ENCODE assay signal across 14 cellular contexts in the genomic region with DNA sequence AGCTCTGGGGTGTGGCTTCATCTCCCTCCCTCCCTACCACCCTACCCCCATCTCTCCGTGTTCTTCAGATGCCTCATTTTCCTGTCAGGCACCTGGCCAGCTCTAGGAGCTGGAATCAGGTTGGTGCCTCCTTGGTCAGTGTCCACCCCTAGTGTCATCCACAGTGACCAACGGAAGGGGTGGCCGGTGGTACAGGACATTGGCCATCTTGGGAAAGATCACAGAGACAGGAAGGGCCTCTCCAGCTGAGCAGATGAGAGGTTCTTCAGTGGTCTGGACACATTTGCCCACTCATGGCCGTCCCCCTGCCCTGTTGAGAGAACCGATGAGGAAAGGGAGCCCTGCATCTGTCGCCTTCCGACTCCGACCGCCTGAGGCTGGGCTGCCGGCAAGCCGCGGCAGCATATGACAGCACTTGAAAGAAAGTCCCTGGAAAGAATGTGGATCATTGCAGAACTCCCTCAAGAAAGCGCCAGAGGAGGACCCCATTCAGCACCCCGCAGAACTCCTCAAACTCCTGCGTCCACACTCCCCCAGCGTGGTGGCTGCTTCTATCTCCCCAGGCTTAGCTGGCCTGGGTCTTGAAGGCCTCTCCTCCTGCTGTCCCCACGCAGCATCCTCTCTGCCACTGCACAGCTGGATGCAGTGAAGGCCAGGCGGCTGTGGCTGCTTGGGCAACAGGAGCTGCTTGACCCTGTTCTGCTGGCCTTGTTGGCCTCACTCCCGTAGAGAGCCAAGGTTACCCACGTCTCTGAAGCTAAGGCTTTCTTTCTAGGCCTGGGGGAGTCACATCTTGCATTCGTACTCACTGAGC. TPM values are rescaled to one million over a fixed set of nuclear protein-coding genes. Genes with fewer than 3 reads are reported as not detected.
DNase-seq lines count a peak whose midpoint lies in the region; ATAC-seq and TF ChIP-seq lines count a peak whose summit lies in the region.
"Had no signal": no experiment of that assay in that cellular context is flagged by ENCODE, and none has a peak within 500 bp of the region (broad histone marks: within the 10 kb centered on the region; RNA-seq: fewer than 3 reads in every experiment).

No MANE protein-coding gene starts in this region.

- H3K9me3 ChIP-seq in BLaER1 treated with 17β-estradiol and CSF1 and Interleukin-3, amounts not matched to agents 10 nM and 100 nM (replicated peaks in 1 of 11) = no peaks in the 10 kb centered on the region
- no peaks in the 10 kb centered on the region for H3K9me3 ChIP-seq in left ventricle myocardium inferior (replicated peaks)
- H3K9me3 ChIP-seq: psoas muscle, uterus had no signal

- H3K9ac ChIP-seq in BLaER1 treated with 17β-estradiol and CSF1 and Interleukin-3, amounts not matched to agents 10 nM and 100 nM = peak overlapping the region in 6 of 11 experiments; percentile 6 to 93 (median 38); a peak in 4 of 22 replicates

- TF ChIP-seq CTCF in Calu3 (IDR thresholded peaks at IDR 0.05; ENCODE audit: unreplicated experiment) (no peak), natural killer cell (IDR thresholded peaks at IDR 0.05) (no peak), left ventricle myocardium inferior (IDR thresholded peaks at IDR 0.05; ENCODE audit: borderline replicate concordance) (no peak)

- ATAC-seq in activated naive CD4-positive, alpha-beta T cell treated with anti-CD3 and anti-CD28 coated beads, Interleukin-2, amount 50 U/mL, for 72 hours = no peak
- ATAC-seq in natural killer cell = no peak
- ATAC-seq: psoas muscle had no signal

- H3K9me3 Mint-ChIP-seq in Calu3 (ENCODE audit: low read depth, unreplicated experiment) (no peaks in the 10 kb centered on the region), natural killer cell (no peaks in the 10 kb centered on the region)
- no peaks in the 10 kb centered on the region for H3K9me3 Mint-ChIP-seq in activated naive CD4-positive, alpha-beta T cell treated with anti-CD3 and anti-CD28 coated beads, Interleukin-2, amount 50 U/mL, for 72 hours

- CTCF ChIA-PET in Calu3 (lab: Charles Lee) = interaction anchor here (0.7 kb wide), 2 partner anchors 16 to 760 kb away, joined by 3 read pairs; no protein-coding TSS in a partner anchor

- H3K4me1 Mint-ChIP-seq in Calu3 (ENCODE audit: low read depth, unreplicated experiment) (peaks cover 16% of the 10 kb centered on the region), natural killer cell (peaks cover 7 to 22% of the 10 kb centered on the region in 2 donors)

- H3K27me3 Mint-ChIP-seq in Calu3 (ENCODE audit: unreplicated experiment) (peaks cover 35% of the 10 kb centered on the region), natural killer cell (ENCODE audit: low read depth in 2 of 2) (no peaks in the 10 kb centered on the region)

- peaks cover 37 to 71% (median 62%) of the 10 kb centered on the region in 10 experiments for H3K4me1 ChIP-seq in BLaER1 treated with 17β-estradiol and CSF1 and Interleukin-3, amounts not matched to agents 10 nM and 100 nM
- H3K4me1 ChIP-seq in left ventricle myocardium inferior = peaks cover 29% of the 10 kb centered on the region

- H3K4me2 ChIP-seq in BLaER1 treated with 17β-estradiol and CSF1 and Interleukin-3, amounts not matched to agents 10 nM and 100 nM = peak overlapping the region; percentile 61 to 99 (median 89); a peak in 19 of 22 replicates

- H3K4me3 ChIP-seq in BLaER1 treated with 17β-estradiol and CSF1 and Interleukin-3, amounts not matched to agents 10 nM and 100 nM = no peak overlapping the region
- no peak overlapping the region for H3K4me3 ChIP-seq in left ventricle myocardium inferior
- H3K4me3 ChIP-seq: uterus had no signal

- H4K20me1 ChIP-seq in BLaER1 treated with 17β-estradiol and CSF1 and Interleukin-3, amounts not matched to agents 10 nM and 100 nM = peaks cover 0 to 27% (median 23%) of the 10 kb centered on the region in 11 experiments; a peak in 19 of 22 replicates

- peak overlapping the region in 3 of 11 experiments; percentile 4 to 28 (median 24); a peak in 1 of 22 replicates for H3K27ac ChIP-seq in BLaER1 treated with 17β-estradiol and CSF1 and Interleukin-3, amounts not matched to agents 10 nM and 100 nM
- H3K27ac ChIP-seq in left ventricle myocardium inferior (replicated peaks) = no peak overlapping the region
- H3K27ac ChIP-seq: psoas muscle, uterus had no signal

- intact Hi-C loops in Calu3 (cut with micrococcal nuclease; ENCODE audit: unreplicated experiment) = loop anchor here (10.0 kb wide), 1 partner anchor 298 kb away; no protein-coding TSS in a partner anchor
- intact Hi-C loops in natural killer cell (cut with micrococcal nuclease) = no loop called here
- intact Hi-C loops in left ventricle myocardium inferior (cut with micrococcal nuclease) = no loop called here

- no TSS peak for BruUV-seq in Calu3 (replicated peaks; lab: Mats Ljungman, UMichigan)

- peaks cover 40% of the 10 kb centered on the region for H3K36me3 Mint-ChIP-seq in Calu3 (ENCODE audit: insufficient read depth, unreplicated experiment)
- H3K36me3 Mint-ChIP-seq in activated naive CD4-positive, alpha-beta T cell treated with anti-CD3 and anti-CD28 coated beads, Interleukin-2, amount 50 U/mL, for 72 hours = peaks cover 6 to 9% of the 10 kb centered on the region in 2 donors
- H3K36me3 Mint-ChIP-seq in natural killer cell = no peaks in the 10 kb centered on the region

- no peaks in the 10 kb centered on the region for H3K27me3 ChIP-seq in BLaER1 treated with 17β-estradiol and CSF1 and Interleukin-3, amounts not matched to agents 10 nM and 100 nM
- H3K27me3 ChIP-seq in left ventricle myocardium inferior (ENCODE audit: low read depth) = no peaks in the 10 kb centered on the region
- H3K27me3 ChIP-seq: uterus had no signal

- peak overlapping the region; percentile 79 for H3K4me3 Mint-ChIP-seq in Calu3 (ENCODE audit: low read depth, unreplicated experiment)
- H3K4me3 Mint-ChIP-seq in natural killer cell = no peak overlapping the region

- DNase-seq in Calu3 (no peak), natural killer cell (no peak), NCI-H187 treated with DMSO at 0.1 percent for 48 hours (lab: John Stamatoyannopoulos, UW) (no peak), ecto neural progenitor cell (ENCODE audit: low spot score) (no peak), left ventricle myocardium inferior (no peak)
- DNase-seq in activated naive CD4-positive, alpha-beta T cell treated with anti-CD3 and anti-CD28 coated beads, Interleukin-2, amount 50 U/mL, for 72 hours (ENCODE audit: low spot score in 2 of 2) = no peak
- DNase-seq: activated CD4-positive, CD25-positive, alpha-beta regulatory T cell treated with anti-CD3 and anti-CD28 coated beads, Interleukin-2, amount 50 U/mL, for 72 hours; activated gamma-delta T cell treated with Interleukin-2 at 50 U/mL for 16 hours; GF-D8; NCI-H1105 treated with DMSO at 0.1 percent for 48 hours; NCI-H446 treated with DMSO at 0.1 percent for 48 hours; psoas muscle; uterus had no signal

- H3K27ac Mint-ChIP-seq in Calu3 (ENCODE audit: unreplicated experiment) (no peak overlapping the region), natural killer cell (peak overlapping the region; percentile 29 to 84)
- peak overlapping the region; percentile 65 to 70 for H3K27ac Mint-ChIP-seq in activated naive CD4-positive, alpha-beta T cell treated with anti-CD3 and anti-CD28 coated beads, Interleukin-2, amount 50 U/mL, for 72 hours

- H3K36me3 ChIP-seq in BLaER1 treated with 17β-estradiol and CSF1 and Interleukin-3, amounts not matched to agents 10 nM and 100 nM = peaks cover 12 to 20% (median 17%) of the 10 kb centered on the region in 11 experiments
- peaks cover 6% of the 10 kb centered on the region for H3K36me3 ChIP-seq in left ventricle myocardium inferior
- H3K36me3 ChIP-seq: uterus had no signal

RNA-seq across cellular contexts. Expression of gene CLPTM1L, which starts 1.9 kb away (rescaled TPM):
- total RNA-seq in Calu3 (2022) = 120 and 127 TPM in 2 replicates
- total RNA-seq in activated naive CD4-positive, alpha-beta T cell treated with anti-CD3 and anti-CD28 coated beads, Interleukin-2, amount 50 U/mL, for 72 hours = 10 to 100 TPM; 44.8 to 67.9 TPM
- total RNA-seq in natural killer cell = 100 to 1,000 TPM in 1 of 3 donors, 10 to 100 TPM in 2; 67.1 to 105 (median 97.5) TPM
- 34.2 TPM for total RNA-seq in left ventricle myocardium inferior

RNA-seq across cellular contexts. Expression of gene TERT, which starts 52.0 kb away (rescaled TPM):
- total RNA-seq in Calu3 (2022) (2.1 and 2.3 TPM in 2 replicates), natural killer cell (not detected), left ventricle myocardium inferior (not detected)
- 10 to 100 TPM in 1 of 2 donors, 1 to 10 TPM in 1; 3.5 to 16.6 TPM for total RNA-seq in activated naive CD4-positive, alpha-beta T cell treated with anti-CD3 and anti-CD28 coated beads, Interleukin-2, amount 50 U/mL, for 72 hours
- total RNA-seq: psoas muscle had no signal
